ENCODE assay signal across 12 cellular contexts in the genomic region with DNA sequence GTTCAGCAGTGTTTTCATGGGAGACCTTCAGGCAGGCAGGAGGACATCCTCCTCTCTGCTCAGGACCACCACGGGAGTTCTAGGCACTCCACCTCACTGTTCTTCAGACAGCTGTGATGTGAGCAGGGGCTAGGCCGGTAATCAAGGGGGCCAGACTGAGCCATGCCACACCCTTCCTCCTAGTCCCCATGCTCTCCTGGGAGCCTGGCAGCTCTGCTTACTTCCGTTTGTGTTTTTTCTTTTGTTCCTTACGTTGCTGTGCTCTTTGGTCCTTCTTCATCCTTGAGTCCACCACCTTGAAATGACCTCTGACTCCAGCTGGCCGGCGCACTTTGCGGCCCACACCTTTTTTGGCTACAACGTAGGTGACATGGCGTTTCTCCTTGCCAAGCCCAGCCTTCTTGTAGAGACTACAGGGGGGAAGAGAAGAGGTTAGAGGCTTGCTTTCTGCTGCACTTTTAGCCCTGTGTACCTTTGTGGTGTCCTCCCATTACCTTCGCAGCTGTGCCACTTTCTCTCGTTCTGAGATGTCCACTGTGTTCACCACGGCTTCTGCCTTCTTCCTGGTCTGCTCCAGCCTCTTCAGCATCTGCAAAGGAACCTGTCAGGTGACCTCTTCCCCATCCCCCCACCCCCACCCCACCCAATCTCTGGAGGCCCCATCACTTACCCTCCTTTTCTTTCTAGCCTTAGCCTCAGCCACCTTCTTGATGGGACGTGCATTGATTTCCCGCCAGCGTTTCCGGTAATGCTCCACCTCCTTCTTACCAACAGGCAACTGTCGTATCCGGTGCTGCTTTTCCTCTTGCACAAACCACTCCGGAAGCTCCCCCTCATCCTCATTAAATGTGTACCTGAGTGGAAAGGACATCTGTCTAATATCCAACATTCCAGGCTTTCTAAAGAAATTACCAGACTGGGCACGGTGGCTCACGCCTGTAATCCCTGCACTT. TPM values are rescaled to one million over a fixed set of nuclear protein-coding genes. Genes with fewer than 3 reads are reported as not detected.
DNase-seq lines count a peak whose midpoint lies in the region; FAIRE-seq and TF ChIP-seq lines count a peak whose summit lies in the region.
"Had no signal": no experiment of that assay in that cellular context is flagged by ENCODE, and none has a peak within 500 bp of the region (broad histone marks: within the 10 kb centered on the region; RNA-seq: fewer than 3 reads in every experiment).

No MANE protein-coding gene starts in this region.

- no peak for TF ChIP-seq RAD21 in H1 (IDR thresholded peaks at IDR 0.05 in 1 of 2, conservative IDR thresholded peaks at IDR 0.05 in 1 of 2; ENCODE audit: low read depth in 2 of 2, low read length in 2 of 2)

- H2BK5ac ChIP-seq in H1 (ENCODE audit: low read depth, low read length) = no peak overlapping the region

- peak overlapping the region; percentile 65 for H3K4me3 Mint-ChIP-seq in T-helper 1 cell treated with Interleukin-12 subunit alpha and Interleukin-12 subunit beta and Interleukin-4 antibody, amounts not matched to agents 30 μg/mL and 1 μg/mL, for 36 hours
- H3K4me3 Mint-ChIP-seq in progenitor cell of endocrine pancreas (ENCODE audit: low read depth) = no peak overlapping the region
- H3K4me3 Mint-ChIP-seq: neural crest cell had no signal

- H3K79me2 ChIP-seq in H1 (ENCODE audit: control insufficient read depth in 1 of 2, insufficient read depth in 2 of 2, low read length in 2 of 2) = no peaks in the 10 kb centered on the region; a peak in 1 of 4 replicates

- TF ChIP-seq POLR2A in H1 (IDR thresholded peaks at IDR 0.05; ENCODE audit: control extremely low read depth in 1 of 2, low read depth in 2 of 2, low read length in 2 of 2) = peak; percentile 10 to 61; a peak in 2 of 3 replicates

- CTCF ChIA-PET in H1 (lab: Charles Lee; ENCODE audit: partially characterized antibody) = interaction anchor here (0.6 to 7.5 kb wide), 8 partner anchors 8 to 37 kb away, joined by 3 to 61 read pairs (median 4); no protein-coding TSS in a partner anchor

- H3K4me2 ChIP-seq in H1 (ENCODE audit: insufficient read depth in 1 of 2, low read depth in 2 of 2, low read length in 2 of 2) = no peak overlapping the region

- H2BK12ac ChIP-seq in H1 (ENCODE audit: low read depth, low read length) = no peak overlapping the region

- H3K27ac ChIP-seq in HL-60 (replicated peaks) (peak overlapping the region; percentile 33), H1 (ENCODE audit: low read depth, low read length) (no peak overlapping the region)

- WGBS in H1 (ENCODE audit: extremely low coverage in 1 of 2, insufficient coverage in 1 of 2, insufficient read length in 1 of 2, insufficient replicate concordance in 2 of 2, low coverage in 1 of 2, low lambda C conversion rate in 2 of 2, missing lambda C conversion rate in 1 of 2), 2 experiments = 92% methylated on average over 20 of the region's 21 CpGs; no CpG with 5 or more reads in 1 of the 2 experiments

- H3K27ac Mint-ChIP-seq in T-helper 1 cell treated with Interleukin-12 subunit alpha and Interleukin-12 subunit beta and Interleukin-4 antibody, amounts not matched to agents 30 μg/mL and 1 μg/mL, for 36 hours = peak overlapping the region; percentile 78
- H3K27ac Mint-ChIP-seq in progenitor cell of endocrine pancreas = peak overlapping the region; percentile 94

- no peak overlapping the region for H3K4me3 ChIP-seq in HL-60 (replicated peaks; ENCODE audit: insufficient read depth, low read length)
- H3K4me3 ChIP-seq in H1 (ENCODE audit: extremely low read depth in 1 of 4, insufficient read depth in 2 of 4, low read depth in 3 of 4, low read length in 4 of 4) = no peak overlapping the region

- H3K18ac ChIP-seq in H1 (ENCODE audit: extremely low read depth, low read length) = no peak overlapping the region

- H3K27me3 Mint-ChIP-seq in T-helper 1 cell treated with Interleukin-12 subunit alpha and Interleukin-12 subunit beta and Interleukin-4 antibody, amounts not matched to agents 30 μg/mL and 1 μg/mL, for 36 hours (ENCODE audit: low read depth) = no peaks in the 10 kb centered on the region
- no peaks in the 10 kb centered on the region for H3K27me3 Mint-ChIP-seq in progenitor cell of endocrine pancreas

- peaks cover 27% of the 10 kb centered on the region for H3K4me1 Mint-ChIP-seq in T-helper 1 cell treated with Interleukin-12 subunit alpha and Interleukin-12 subunit beta and Interleukin-4 antibody, amounts not matched to agents 30 μg/mL and 1 μg/mL, for 36 hours (ENCODE audit: low read depth)
- H3K4me1 Mint-ChIP-seq in progenitor cell of endocrine pancreas (ENCODE audit: low read depth) = peaks cover 7% of the 10 kb centered on the region
- H3K4me1 Mint-ChIP-seq: neural crest cell had no signal

- H2AK5ac ChIP-seq in H1 (ENCODE audit: low read depth, low read length) = no peak overlapping the region

- no peak overlapping the region for H4K5ac ChIP-seq in H1 (ENCODE audit: insufficient read length, low read depth, low read length)

- no peak overlapping the region for H3K14ac ChIP-seq in H1 (ENCODE audit: insufficient read length)

- H3K23ac ChIP-seq in H1 (ENCODE audit: insufficient read length) = no peak overlapping the region

- H3K9ac ChIP-seq in H1 (replicated peaks in 1 of 4; ENCODE audit: extremely low read depth in 1 of 4, low read depth in 3 of 4, low read length in 3 of 4) = no peak overlapping the region; a peak in 1 of 7 replicates

- DNase-seq in HL-60 (ENCODE audit: low read depth in 1 of 2, low spot score in 1 of 2) = peak in 1 of 2 experiments; percentile 67
- peak in 1 of 2 experiments; percentile 35 for DNase-seq in H1 (ENCODE audit: low read depth in 1 of 2, low spot score in 2 of 2)
- no peak for DNase-seq in progenitor cell of endocrine pancreas (ENCODE audit: low spot score, unreplicated experiment)
- no peak for DNase-seq in hippocampal formation (lab: John Stamatoyannopoulos, UW)
- no peak for DNase-seq in NCI-H226
- DNase-seq in frontal cortex (ENCODE audit: low spot score in 2 of 2) = no peak
- DNase-seq: erythroblast, NCI-H1092 treated with DMSO at 0.1 percent for 48 hours, NCI-H526 had no signal

- no peaks in the 10 kb centered on the region for H3K4me1 ChIP-seq in H1 (replicated peaks in 1 of 4; ENCODE audit: control insufficient read depth in 3 of 4, insufficient read depth in 4 of 4, low read length in 3 of 4)

- H3K36me3 Mint-ChIP-seq in T-helper 1 cell treated with Interleukin-12 subunit alpha and Interleukin-12 subunit beta and Interleukin-4 antibody, amounts not matched to agents 30 μg/mL and 1 μg/mL, for 36 hours (ENCODE audit: low read depth) = peaks cover 78% of the 10 kb centered on the region
- peaks cover 39% of the 10 kb centered on the region for H3K36me3 Mint-ChIP-seq in progenitor cell of endocrine pancreas (ENCODE audit: insufficient read depth)

- no peak overlapping the region for H2AFZ ChIP-seq in H1 (ENCODE audit: low read length)

- H3K79me1 ChIP-seq in H1 (ENCODE audit: low read depth, low read length) = no peaks in the 10 kb centered on the region; the same call in none of the 2 replicates

- FAIRE-seq in H1 (lab: Jason Lieb, UNC) (no peak), frontal cortex (lab: Jason Lieb, UNC) (no peak)
- FAIRE-seq: astrocyte had no signal

- POLR2A ChIA-PET in H1 (lab: Charles Lee; ENCODE audit: partially characterized antibody) = interaction anchor here (1.3 to 32.3 kb wide), 5 partner anchors 1 to 132 kb away, joined by 3 to 593 read pairs (median 481); partner anchors contain the start of genes CCDC47, DDX42, FTSJ3 and PSMC5

- H3K27me3 ChIP-seq in HL-60 (ENCODE audit: insufficient read depth, poor library complexity, severe bottlenecking) = no peaks in the 10 kb centered on the region
- H3K27me3 ChIP-seq in H1 (replicated peaks in 1 of 4; ENCODE audit: control insufficient read depth in 3 of 4, extremely low read depth in 1 of 4, insufficient read depth in 3 of 4, low read length in 3 of 4) = no peaks in the 10 kb centered on the region

- no peak overlapping the region for H3K4ac ChIP-seq in H1 (replicated peaks; ENCODE audit: insufficient read length, low read depth, low read length)

- H4K8ac ChIP-seq in H1 (ENCODE audit: extremely low read depth, insufficient read depth, low read length) = no peak overlapping the region

- H3K9me3 ChIP-seq in H1 (ENCODE audit: insufficient read depth in 2 of 2, low read depth in 1 of 2, low read length in 1 of 2) = no peaks in the 10 kb centered on the region

- no peak overlapping the region for H4K91ac ChIP-seq in H1 (replicated peaks; ENCODE audit: insufficient read length, low read length)

- H4K20me1 ChIP-seq in H1 (replicated peaks in 1 of 2; ENCODE audit: control insufficient read depth in 1 of 2, insufficient read depth in 2 of 2, low read length in 2 of 2) = peaks cover 9 to 34% of the 10 kb centered on the region in 2 experiments

- TF ChIP-seq CTCF in HL-60 (IDR thresholded peaks at IDR 0.05; ENCODE audit: insufficient read depth, low read length) = no peak
- no peak for TF ChIP-seq CTCF in H1 (IDR thresholded peaks at IDR 0.05; ENCODE audit: control extremely low read depth in 1 of 3, insufficient read depth in 1 of 3, low read depth in 1 of 3, low read length in 3 of 3)
- TF ChIP-seq CTCF in progenitor cell of endocrine pancreas (IDR thresholded peaks at IDR 0.05; ENCODE audit: unreplicated experiment) = no peak

- H3K56ac ChIP-seq in H1 (replicated peaks; ENCODE audit: insufficient read length, low read depth, low read length) = no peak overlapping the region

- H3K36me3 ChIP-seq in H1 (ENCODE audit: control insufficient read depth in 2 of 4, insufficient read depth in 4 of 4, low read length in 3 of 4) = peaks cover 62 to 97% (median 94%) of the 10 kb centered on the region in 4 experiments

- TF ChIP-seq EP300 in H1 (IDR thresholded peaks at IDR 0.05; ENCODE audit: borderline replicate concordance in 1 of 2, low read depth in 2 of 2, low read length in 2 of 2) = no peak

- H2BK20ac ChIP-seq in H1 (ENCODE audit: low read length) = no peak overlapping the region

- no peak overlapping the region for H2BK15ac ChIP-seq in H1 (ENCODE audit: low read length)

- H3K23me2 ChIP-seq in H1 (ENCODE audit: low read depth, low read length) = no peaks in the 10 kb centered on the region

- H2BK120ac ChIP-seq in H1 (replicated peaks; ENCODE audit: low read depth, low read length) = no peak overlapping the region

- H3K9me3 Mint-ChIP-seq in T-helper 1 cell treated with Interleukin-12 subunit alpha and Interleukin-12 subunit beta and Interleukin-4 antibody, amounts not matched to agents 30 μg/mL and 1 μg/mL, for 36 hours = no peaks in the 10 kb centered on the region
- no peaks in the 10 kb centered on the region for H3K9me3 Mint-ChIP-seq in progenitor cell of endocrine pancreas (ENCODE audit: low read depth)
- H3K9me3 Mint-ChIP-seq: neural crest cell had no signal

RNA-seq across cellular contexts. Expression of gene PSMC5, which starts 7.4 kb away (rescaled TPM):
- total RNA-seq in H1 (2021; fragmentation: NEBNext Ultra II Directional; extraction: Animal tissue kit (Norgen Biotek cat#: 25700)) = 162 and 172 TPM in 2 replicates
- polyA plus RNA-seq in H1 (2011; rRNA removed) = 162 and 180 TPM in 2 replicates
- polyA plus RNA-seq in H1 (2011; cell fraction: cytosol; rRNA removed) = 264 TPM
- polyA plus RNA-seq in H1 (2011; cell fraction: nucleus; rRNA removed) = 112 TPM
- polyA plus RNA-seq in H1 (2012, experiment 1 of 2) = 228 to 267 TPM (median 229 TPM) in 4 replicates
- polyA plus RNA-seq in H1 (2012, experiment 2 of 2) = 59.9 TPM
- polyA plus RNA-seq in H1 (2013, experiment 1 of 2) = 83.3 TPM
- 84.0 TPM for polyA plus RNA-seq in H1 (2013, experiment 2 of 2)
- 178 and 230 TPM in 2 replicates for polyA minus RNA-seq in H1 (2011; rRNA and poly(A)+ RNA removed)
- 88.2 TPM for polyA minus RNA-seq in H1 (2011; cell fraction: cytosol; rRNA and poly(A)+ RNA removed)
- 75.4 TPM for polyA minus RNA-seq in H1 (2011; cell fraction: nucleus; rRNA and poly(A)+ RNA removed)
- 101 and 109 TPM in 2 replicates for total RNA-seq in progenitor cell of endocrine pancreas
- 47.3 TPM for total RNA-seq in frontal cortex

RNA-seq across cellular contexts. Expression of gene FTSJ3, which starts 7.6 kb away (rescaled TPM):
- total RNA-seq in H1 (2021; fragmentation: NEBNext Ultra II Directional; extraction: Animal tissue kit (Norgen Biotek cat#: 25700)) = 77.2 and 77.4 TPM in 2 replicates
- polyA plus RNA-seq in H1 (2011; rRNA removed) = 42.7 and 47.2 TPM in 2 replicates
- 73.1 TPM for polyA plus RNA-seq in H1 (2011; cell fraction: cytosol; rRNA removed)
- 76.8 TPM for polyA plus RNA-seq in H1 (2011; cell fraction: nucleus; rRNA removed)
- 78.1 to 92.0 TPM (median 83.3 TPM) in 4 replicates for polyA plus RNA-seq in H1 (2012, experiment 1 of 2)
- 19.2 TPM for polyA plus RNA-seq in H1 (2012, experiment 2 of 2)
- polyA plus RNA-seq in H1 (2013, experiment 1 of 2) = 44.5 TPM
- polyA plus RNA-seq in H1 (2013, experiment 2 of 2) = 45.0 TPM
- 89.2 and 107 TPM in 2 replicates for polyA minus RNA-seq in H1 (2011; rRNA and poly(A)+ RNA removed)
- 29.2 TPM for polyA minus RNA-seq in H1 (2011; cell fraction: cytosol; rRNA and poly(A)+ RNA removed)
- polyA minus RNA-seq in H1 (2011; cell fraction: nucleus; rRNA and poly(A)+ RNA removed) = 64.1 TPM
- total RNA-seq in progenitor cell of endocrine pancreas = 46.5 and 49.0 TPM in 2 replicates
- total RNA-seq in frontal cortex = 34.6 TPM

RNA-seq across cellular contexts. Expression of gene SMARCD2, which starts 22.6 kb away (rescaled TPM):
- 84.6 and 92.2 TPM in 2 replicates for total RNA-seq in H1 (2021; fragmentation: NEBNext Ultra II Directional; extraction: Animal tissue kit (Norgen Biotek cat#: 25700))
- 90.0 and 111 TPM in 2 replicates for polyA plus RNA-seq in H1 (2011; rRNA removed)
- polyA plus RNA-seq in H1 (2011; cell fraction: cytosol; rRNA removed) = 94.6 TPM
- 147 TPM for polyA plus RNA-seq in H1 (2011; cell fraction: nucleus; rRNA removed)
- polyA plus RNA-seq in H1 (2012, experiment 1 of 2) = 70.0 to 93.3 TPM (median 88.1 TPM) in 4 replicates
- 111 TPM for polyA plus RNA-seq in H1 (2012, experiment 2 of 2)
- 51.4 TPM for polyA plus RNA-seq in H1 (2013, experiment 1 of 2)
- polyA plus RNA-seq in H1 (2013, experiment 2 of 2) = 48.2 TPM
- 102 and 117 TPM in 2 replicates for polyA minus RNA-seq in H1 (2011; rRNA and poly(A)+ RNA removed)
- polyA minus RNA-seq in H1 (2011; cell fraction: cytosol; rRNA and poly(A)+ RNA removed) = 54.5 TPM
- 64.8 TPM for polyA minus RNA-seq in H1 (2011; cell fraction: nucleus; rRNA and poly(A)+ RNA removed)
- total RNA-seq in progenitor cell of endocrine pancreas (61.6 and 63.8 TPM in 2 replicates), frontal cortex (9.4 TPM)

RNA-seq across cellular contexts. Expression of gene DDX42, which starts 45.9 kb away (rescaled TPM):
- total RNA-seq in H1 (2021; fragmentation: NEBNext Ultra II Directional; extraction: Animal tissue kit (Norgen Biotek cat#: 25700)) = 114 and 120 TPM in 2 replicates
- polyA plus RNA-seq in H1 (2011; rRNA removed) = 37.4 and 40.6 TPM in 2 replicates
- 82.5 TPM for polyA plus RNA-seq in H1 (2011; cell fraction: cytosol; rRNA removed)
- polyA plus RNA-seq in H1 (2011; cell fraction: nucleus; rRNA removed) = 59.2 TPM
- 84.5 to 127 TPM (median 99.4 TPM) in 4 replicates for polyA plus RNA-seq in H1 (2012, experiment 1 of 2)
- polyA plus RNA-seq in H1 (2012, experiment 2 of 2) = 10.4 TPM
- polyA plus RNA-seq in H1 (2013, experiment 1 of 2) = 67.2 TPM
- 70.0 TPM for polyA plus RNA-seq in H1 (2013, experiment 2 of 2)
- 65.6 and 112 TPM in 2 replicates for polyA minus RNA-seq in H1 (2011; rRNA and poly(A)+ RNA removed)
- 46.3 TPM for polyA minus RNA-seq in H1 (2011; cell fraction: cytosol; rRNA and poly(A)+ RNA removed)
- 124 TPM for polyA minus RNA-seq in H1 (2011; cell fraction: nucleus; rRNA and poly(A)+ RNA removed)
- total RNA-seq in progenitor cell of endocrine pancreas (181 and 189 TPM in 2 replicates), frontal cortex (64.0 TPM)

RNA-seq across cellular contexts. Expression of gene CCDC47, which starts 46.5 kb away (rescaled TPM):
- total RNA-seq in H1 (2021; fragmentation: NEBNext Ultra II Directional; extraction: Animal tissue kit (Norgen Biotek cat#: 25700)) = 83.1 and 85.3 TPM in 2 replicates
- polyA plus RNA-seq in H1 (2011; rRNA removed) = 16.3 and 21.2 TPM in 2 replicates
- polyA plus RNA-seq in H1 (2011; cell fraction: cytosol; rRNA removed) = 39.8 TPM
- 13.4 TPM for polyA plus RNA-seq in H1 (2011; cell fraction: nucleus; rRNA removed)
- polyA plus RNA-seq in H1 (2012, experiment 1 of 2) = 54.8 to 78.6 TPM (median 69.3 TPM) in 4 replicates
- 5.2 TPM for polyA plus RNA-seq in H1 (2012, experiment 2 of 2)
- polyA plus RNA-seq in H1 (2013, experiment 1 of 2) = 98.0 TPM
- 117 TPM for polyA plus RNA-seq in H1 (2013, experiment 2 of 2)
- 56.4 and 75.7 TPM in 2 replicates for polyA minus RNA-seq in H1 (2011; rRNA and poly(A)+ RNA removed)
- polyA minus RNA-seq in H1 (2011; cell fraction: cytosol; rRNA and poly(A)+ RNA removed) = 36.2 TPM
- 24.5 TPM for polyA minus RNA-seq in H1 (2011; cell fraction: nucleus; rRNA and poly(A)+ RNA removed)
- total RNA-seq in progenitor cell of endocrine pancreas (65.2 and 68.4 TPM in 2 replicates), frontal cortex (49.3 TPM)
